Comparison of ENCODE assay signal across 16 cellular contexts in genomic region chrX:28584025-28584424, GRCh38. TPM values are rescaled to one million over a fixed set of nuclear protein-coding genes. Genes with fewer than 3 reads are reported as not detected.
DNase-seq lines count a peak whose midpoint lies in the region; ATAC-seq and TF ChIP-seq lines count a peak whose summit lies in the region.
"Had no signal": no experiment of that assay in that cellular context is flagged by ENCODE, and none has a peak within 500 bp of the region (broad histone marks: within the 10 kb centered on the region; RNA-seq: fewer than 3 reads in every experiment).

No MANE protein-coding gene starts in this region.

- BruUV-seq in HCT116 (replicated peaks; lab: Mats Ljungman, UMichigan): no TSS peak

- no peak for TF ChIP-seq RAD21 in HCT116 (IDR thresholded peaks at IDR 0.05; ENCODE audit: low read depth)

- H2AFZ ChIP-seq in HCT116 (ENCODE audit: low read depth, low read length, poor library complexity, severe bottlenecking): no peak overlapping the region

- TF ChIP-seq POLR2A in HCT116 (IDR thresholded peaks at IDR 0.05; ENCODE audit: borderline replicate concordance, extremely low read depth, insufficient read depth, insufficient read length): no peak

- no peaks in the 10 kb centered on the region for H3K9me3 ChIP-seq in HCT116 (ENCODE audit: control insufficient read depth in 1 of 2, insufficient read depth in 1 of 2, low read depth in 1 of 2, low read length in 2 of 2)
- H3K9me3 ChIP-seq: BLaER1, HAP-1 had no signal

- H3K27ac ChIP-seq in HCT116 (ENCODE audit: low read depth, low read length): no peak overlapping the region
- H3K27ac ChIP-seq: BLaER1 had no signal

- POLR2A ChIA-PET in HCT116 (lab: Charles Lee): no interaction called here

- H3K4me3 ChIP-seq in HCT116 (replicated peaks in 1 of 2; ENCODE audit: low read depth in 1 of 2, low read length in 2 of 2) (no peak overlapping the region), choroid plexus epithelial cell (ENCODE audit: low read depth, low read length) (no peak overlapping the region)
- H3K4me3 ChIP-seq: BLaER1, HAP-1 had no signal

- CTCF ChIA-PET in HCT116 (lab: Charles Lee): interaction anchor here (1.1 kb wide), 1 partner anchor 11 kb away, joined by 4 read pairs; no protein-coding TSS in a partner anchor

- intact Hi-C loops in HCT116 (cut with micrococcal nuclease): loop anchor here (10.0 kb wide), 1 partner anchor 659 kb away; no protein-coding TSS in a partner anchor

- no peak overlapping the region for H3K9ac ChIP-seq in HCT116 (ENCODE audit: low read length)
- H3K9ac ChIP-seq: BLaER1 had no signal

- no peak overlapping the region for H3K4me2 ChIP-seq in HCT116 (ENCODE audit: low read length)
- H3K4me2 ChIP-seq: BLaER1 had no signal

- DNase-seq in Ammon's horn (ENCODE audit: low spot score) (peak; percentile 7), HCT116 (ENCODE audit: low read depth, low spot score) (no peak), choroid plexus epithelial cell (ENCODE audit: low read depth) (peak; percentile 28), superior temporal gyrus (ENCODE audit: extremely low spot score) (peak; percentile 48)
- DNase-seq: AML-193; Calu3; CD8-positive, alpha-beta T cell; GDM1; Kasumi-1; KG1 had no signal

- H4K20me1 ChIP-seq in HCT116 (ENCODE audit: insufficient read depth): no peaks in the 10 kb centered on the region
- H4K20me1 ChIP-seq: BLaER1 had no signal

- H3K9me2 ChIP-seq in HCT116 (ENCODE audit: insufficient read depth): no peaks in the 10 kb centered on the region

- TF ChIP-seq CTCF in HCT116 (IDR thresholded peaks at IDR 0.05 in 2 of 3, conservative IDR thresholded peaks at IDR 0.05 in 1 of 3; ENCODE audit: borderline replicate concordance in 1 of 3, insufficient read depth in 1 of 3, low read depth in 2 of 3, low read length in 2 of 3) (no peak), choroid plexus epithelial cell (conservative IDR thresholded peaks at IDR 0.05; ENCODE audit: low read depth, low read length) (no peak)

- no peaks in the 10 kb centered on the region for H3K36me3 ChIP-seq in HCT116 (ENCODE audit: control insufficient read depth in 1 of 2, insufficient read depth in 2 of 2, low read length in 2 of 2)
- H3K36me3 ChIP-seq: BLaER1, HAP-1 had no signal

- no peak for ATAC-seq in HCT116
- ATAC-seq in GM18868 (IDR thresholded peaks at IDR 0.05; ENCODE audit: unreplicated experiment): no peak
- no peak for ATAC-seq in HG02610 (IDR thresholded peaks at IDR 0.05; ENCODE audit: unreplicated experiment)
- no peak for ATAC-seq in HG03432 (IDR thresholded peaks at IDR 0.05; ENCODE audit: unreplicated experiment)
- ATAC-seq: CD8-positive, alpha-beta T cell had no signal

- no peaks in the 10 kb centered on the region for H3K27me3 ChIP-seq in HCT116 (ENCODE audit: insufficient read depth, low read length)
- H3K27me3 ChIP-seq: BLaER1 had no signal

- H3K4me1 ChIP-seq in HCT116 (ENCODE audit: control insufficient read depth in 1 of 2, insufficient read depth in 2 of 2, low read length in 2 of 2): peaks cover 5 to 33% of the 10 kb centered on the region in 2 experiments; a peak in 3 of 4 replicates
- H3K4me1 ChIP-seq: BLaER1 had no signal

- peaks cover 17% of the 10 kb centered on the region for H3K79me2 ChIP-seq in HCT116 (ENCODE audit: insufficient read depth, low read length)

- RAD21 ChIA-PET in HCT116 (lab: Charles Lee; ENCODE audit: low non-redundant PET in 1 of 2, low total read pairs in 2 of 2, uncharacterized antibody in 2 of 2, unreplicated experiment in 2 of 2): no interaction called here

TF ChIP-seq in HCT116, 20 proteins besides CTCF, POLR2A, EP300 and RAD21:
- TF ChIP-seq SP1 (IDR thresholded peaks at IDR 0.05; ENCODE audit: low read depth): peak; percentile 13; the same call in 1 of the 2 replicates
- TF ChIP-seq EZH2phosphoT487 (IDR thresholded peaks at IDR 0.05; ENCODE audit: borderline replicate concordance): no peak

RNA-seq across cellular contexts. Expression of gene IL1RAPL1, which starts 3.2 kb away (rescaled TPM):
- total RNA-seq in HCT116 (2021; ENCODE audit: unreplicated experiment): 2.8 TPM
- 0.42 and 0.45 TPM in 2 replicates for polyA plus RNA-seq in HCT116 (2012)
- total RNA-seq: Calu3; CD8-positive, alpha-beta T cell had no signal
- polyA plus RNA-seq: CD14-positive monocyte had no signal
